In genomic region chr6:103405321-103405720, GRCh38 we compare ENCODE assay signal across 18 cellular contexts.
DNase-seq lines count a peak whose midpoint lies in the region; ATAC-seq and TF ChIP-seq lines count a peak whose summit lies in the region.
"Had no signal": no experiment of that assay in that cellular context is flagged by ENCODE, and none has a peak within 500 bp of the region (broad histone marks: within the 10 kb centered on the region; RNA-seq: fewer than 3 reads in every experiment).

No MANE protein-coding gene starts in this region.

- no peak overlapping the region for H4K8ac ChIP-seq in mesendoderm (ENCODE audit: low read depth, low read length)

- H3K4me1 Mint-ChIP-seq in GM23338: 0 out of 3 replicates have a peak, but pooled peaks cover 5% of the 10 kb centered on the region

- no peak overlapping the region for H3K4ac ChIP-seq in mesendoderm (ENCODE audit: low read depth, low read length)

- H3K23ac ChIP-seq in mesendoderm (ENCODE audit: low read length): no peak overlapping the region

- no peaks in the 10 kb centered on the region for H3K9me3 ChIP-seq in HUES64 (ENCODE audit: insufficient read depth, low read depth, low read length)
- no peaks in the 10 kb centered on the region for H3K9me3 ChIP-seq in iPS-15b (ENCODE audit: control insufficient read depth, insufficient read depth, low read length)
- peaks cover 6% of the 10 kb centered on the region for H3K9me3 ChIP-seq in suprapubic skin

- ATAC-seq in GM23338 (peak; percentile 95), HG03280 (IDR thresholded peaks at IDR 0.05; ENCODE audit: unreplicated experiment) (no peak)
- ATAC-seq: Panc1 had no signal

- no peak overlapping the region for H3K56ac ChIP-seq in mesendoderm (ENCODE audit: low read length)

- no peaks in the 10 kb centered on the region for H3K36me3 ChIP-seq in GM23338 (ENCODE audit: insufficient read depth)
- no peaks in the 10 kb centered on the region for H3K36me3 ChIP-seq in HUES64 (ENCODE audit: insufficient read depth, low read length)
- H3K36me3 ChIP-seq in iPS-15b (ENCODE audit: control insufficient read depth, insufficient read depth, low read length): no peaks in the 10 kb centered on the region
- no peaks in the 10 kb centered on the region for H3K36me3 ChIP-seq in mesendoderm (ENCODE audit: control insufficient read depth, insufficient read depth, low read length)
- H3K36me3 ChIP-seq in suprapubic skin: no peaks in the 10 kb centered on the region

- no peaks in the 10 kb centered on the region for H3K9me2 ChIP-seq in GM23338 (ENCODE audit: insufficient read depth)

- DNase-seq in GM23338 (ENCODE audit: low spot score) (peak; percentile 39), mesendoderm (peak; percentile 3), suprapubic skin (ENCODE audit: low spot score in 2 of 2) (no peak)
- DNase-seq in activated CD8-positive, alpha-beta memory T cell treated with anti-CD3 and anti-CD28 coated beads, Interleukin-2, amount 50 U/mL, for 48 hours: no peak
- DNase-seq: HCEC 1CT, NCI-H1048, NCI-H1417, NCI-H1694, NCI-H2029 treated with DMSO at 0.1 percent for 48 hours, NCI-H446 treated with DMSO at 0.1 percent for 48 hours, NCI-H526, NCI-H82, SHP77 treated with DMSO at 0.1 percent for 48 hours had no signal

- H3K79me2 ChIP-seq in GM23338 (replicated peaks; ENCODE audit: insufficient read depth) (no peaks in the 10 kb centered on the region), mesendoderm (ENCODE audit: control insufficient read depth, insufficient read depth, low read length) (no peaks in the 10 kb centered on the region)

- H3K27ac Mint-ChIP-seq in GM23338: no peak overlapping the region

- H3K79me1 ChIP-seq in mesendoderm (ENCODE audit: low read length): no peaks in the 10 kb centered on the region

- H2BK120ac ChIP-seq in mesendoderm (ENCODE audit: low read depth, low read length): no peak overlapping the region

- peak overlapping the region; percentile 89 for H2AFZ ChIP-seq in GM23338

- TF ChIP-seq POLR2A in suprapubic skin (IDR thresholded peaks at IDR 0.05): no peak

- no peaks in the 10 kb centered on the region for H3K27me3 Mint-ChIP-seq in GM23338 (ENCODE audit: insufficient read depth, low read depth, poor library complexity)

- H3K9ac ChIP-seq in HUES64 (ENCODE audit: low read depth, low read length) (no peak overlapping the region), iPS-15b (ENCODE audit: low read depth, low read length) (peak overlapping the region; percentile 29), mesendoderm (ENCODE audit: low read length) (no peak overlapping the region)

- peak overlapping the region; percentile 58; the same call in 2 of the 3 replicates for H3K4me3 Mint-ChIP-seq in GM23338

- H3K4me2 ChIP-seq in GM23338: peak overlapping the region; percentile 68
- H3K4me2 ChIP-seq in mesendoderm (ENCODE audit: low read length): no peak overlapping the region

- H3K18ac ChIP-seq in mesendoderm (ENCODE audit: low read length): no peak overlapping the region

- TF ChIP-seq CTCF in GM23338 (conservative IDR thresholded peaks at IDR 0.05; ENCODE audit: low read depth in 2 of 2): no peak
- TF ChIP-seq CTCF in suprapubic skin (IDR thresholded peaks at IDR 0.05): no peak

- no peak overlapping the region for H3K27ac ChIP-seq in GM23338 (ENCODE audit: low read depth)
- H3K27ac ChIP-seq in HUES64 (ENCODE audit: low read depth, low read length): no peak overlapping the region
- H3K27ac ChIP-seq in mesendoderm (ENCODE audit: low read depth, low read length): no peak overlapping the region
- H3K27ac ChIP-seq in suprapubic skin: no peak overlapping the region
- H3K27ac ChIP-seq: RWPE1 had no signal

- no peaks in the 10 kb centered on the region for H3K4me1 ChIP-seq in GM23338 (ENCODE audit: insufficient read depth)
- H3K4me1 ChIP-seq in HUES64 (ENCODE audit: insufficient read depth, low read length): no peaks in the 10 kb centered on the region
- no peaks in the 10 kb centered on the region for H3K4me1 ChIP-seq in iPS-15b (ENCODE audit: control insufficient read depth, insufficient read depth, low read length)
- H3K4me1 ChIP-seq in mesendoderm (ENCODE audit: control insufficient read depth, low read depth, low read length): no peaks in the 10 kb centered on the region
- no peaks in the 10 kb centered on the region for H3K4me1 ChIP-seq in suprapubic skin

- no peak overlapping the region for H2BK5ac ChIP-seq in mesendoderm (ENCODE audit: low read length)

- H3K36me3 Mint-ChIP-seq in GM23338 (ENCODE audit: low read depth): no peaks in the 10 kb centered on the region

- no peaks in the 10 kb centered on the region for H3F3A ChIP-seq in GM23338 (replicated peaks; ENCODE audit: low read depth)

- H3K4me3 ChIP-seq in GM23338: peak overlapping the region; percentile 43
- H3K4me3 ChIP-seq in HUES64 (ENCODE audit: low read length): peak overlapping the region; percentile 40
- H3K4me3 ChIP-seq in iPS-15b (ENCODE audit: low read depth, low read length): peak overlapping the region; percentile 59
- no peak overlapping the region for H3K4me3 ChIP-seq in mesendoderm (ENCODE audit: low read length)
- no peak overlapping the region for H3K4me3 ChIP-seq in suprapubic skin

- H3K27me3 ChIP-seq in GM23338 (ENCODE audit: insufficient read depth) (no peaks in the 10 kb centered on the region), HUES64 (ENCODE audit: insufficient read depth, low read length) (no peaks in the 10 kb centered on the region), iPS-15b (ENCODE audit: control insufficient read depth, insufficient read depth, low read length) (no peaks in the 10 kb centered on the region), mesendoderm (ENCODE audit: insufficient read depth, low read length, poor library complexity) (no peaks in the 10 kb centered on the region), suprapubic skin (no peaks in the 10 kb centered on the region)

- H3K9me3 Mint-ChIP-seq in GM23338: no peaks in the 10 kb centered on the region

- H4K20me1 ChIP-seq in GM23338 (replicated peaks; ENCODE audit: insufficient read depth): no peaks in the 10 kb centered on the region

- H4K5ac ChIP-seq in mesendoderm (ENCODE audit: low read length): no peak overlapping the region

- H2AK5ac ChIP-seq in mesendoderm (ENCODE audit: low read length): no peak overlapping the region

- WGBS in HUES64: 75% methylated on average over 12 of the region's 12 CpGs
- no CpG with 5 or more reads among the region's 12 CpGs for WGBS in mesendoderm (ENCODE audit: extremely low coverage, insufficient coverage, low lambda C conversion rate)
- WGBS in suprapubic skin: 86% methylated on average over 12 of the region's 12 CpGs

- H2BK15ac ChIP-seq in mesendoderm (replicated peaks; ENCODE audit: low read depth): no peak overlapping the region

- TF ChIP-seq EP300 in suprapubic skin (IDR thresholded peaks at IDR 0.05): no peak

TF ChIP-seq in GM23338, 12 proteins besides CTCF, POLR2A, EP300 and RAD21 (continues in another document):
- TF ChIP-seq JUNB (IDR thresholded peaks at IDR 0.05; ENCODE audit: unreplicated experiment) (no peak), ZNF331 (CRISPR knock-in tag; IDR thresholded peaks at IDR 0.05; ENCODE audit: low read depth) (no peak), POLR2AphosphoS5 (IDR thresholded peaks at IDR 0.05; ENCODE audit: low read depth) (no peak), ZNF114 (CRISPR knock-in tag; IDR thresholded peaks at IDR 0.05) (no peak), REST (IDR thresholded peaks at IDR 0.05; ENCODE audit: unreplicated experiment) (no peak), ETS1 (IDR thresholded peaks at IDR 0.05) (no peak)

Comparison
In these comparisons a context has a peak if more than half of its experiments do, and no peak if none do; other contexts are left out.
1. DNase-seq: peak in GM23338 (single experiment) and mesendoderm (single experiment); none in suprapubic skin (0 of 2) and activated CD8-positive, alpha-beta memory T cell treated with anti-CD3 and anti-CD28 coated beads, Interleukin-2, amount 50 U/mL, for 48 hours (single experiment).
2. H3K4me3 ChIP-seq: peak in GM23338 (single experiment), HUES64 (single experiment) and iPS-15b (single experiment); none in mesendoderm (single experiment) and suprapubic skin (single experiment).